Comparison of ENCODE assay signal across 9 cellular contexts in genomic region chr6:46129634-46130505, GRCh38. TPM values are rescaled to one million over a fixed set of nuclear protein-coding genes. Genes with fewer than 3 reads are reported as not detected.
DNase-seq lines count a peak whose midpoint lies in the region; ATAC-seq, FAIRE-seq and TF ChIP-seq lines count a peak whose summit lies in the region.
"Had no signal": no experiment of that assay in that cellular context is flagged by ENCODE, and none has a peak within 500 bp of the region (broad histone marks: within the 10 kb centered on the region; RNA-seq: fewer than 3 reads in every experiment).

TSS of gene ENPP4 (plus strand) at chr6:46129989. CDS start at chr6:46139584, 9,595 bp downstream.

- H3K4me3 ChIP-seq in A549 (peak within 1 kb of the TSS; percentile 44), colonic mucosa (peak within 1 kb of the TSS; percentile 64)
- H3K4me3 ChIP-seq: BLaER1 treated with 17β-estradiol and CSF1 and Interleukin-3, amounts not matched to agents 10 nM and 100 nM had no signal

- no peak for TF ChIP-seq RAD21 in A549 (conservative IDR thresholded peaks at IDR 0.05 in 1 of 2, IDR thresholded peaks at IDR 0.05 in 1 of 2)

- ATAC-seq in A549 (peak; percentile 100), GM18867 (IDR thresholded peaks at IDR 0.05; ENCODE audit: unreplicated experiment) (peak; percentile 98), HG03108 (IDR thresholded peaks at IDR 0.05; ENCODE audit: unreplicated experiment) (peak; percentile 97), left colon (peak; percentile 98)

- no peaks in the 10 kb centered on the region for H3K4me1 ChIP-seq in A549
- peaks cover 5% of the 10 kb centered on the region for H3K4me1 ChIP-seq in colonic mucosa
- H3K4me1 ChIP-seq: BLaER1 treated with 17β-estradiol and CSF1 and Interleukin-3, amounts not matched to agents 10 nM and 100 nM had no signal

- intact Hi-C loops in colonic mucosa (cut with DNase I), result no loop called here
- intact Hi-C loops in left colon (cut with DNase I, micrococcal nuclease), result no loop called here

- no peak for TF ChIP-seq CTCF in A549 (IDR thresholded peaks at IDR 0.05)
- TF ChIP-seq CTCF in colonic mucosa (IDR thresholded peaks at IDR 0.05), result no peak

- H3K27me3 ChIP-seq in colonic mucosa, result no peaks in the 10 kb centered on the region
- H3K27me3 ChIP-seq: BLaER1 treated with 17β-estradiol and CSF1 and Interleukin-3, amounts not matched to agents 10 nM and 100 nM had no signal

- no peaks in the 10 kb centered on the region for H3K36me3 ChIP-seq in colonic mucosa
- H3K36me3 ChIP-seq: BLaER1 treated with 17β-estradiol and CSF1 and Interleukin-3, amounts not matched to agents 10 nM and 100 nM had no signal

- TF ChIP-seq EP300 in A549 (IDR thresholded peaks at IDR 0.05), result no peak

- H3K27ac ChIP-seq in A549 (peak within 1 kb of the TSS; percentile 10 to 61; a peak in 4 of 6 replicates), colonic mucosa (peak within 1 kb of the TSS; percentile 77)
- H3K27ac ChIP-seq: BLaER1 treated with 17β-estradiol and CSF1 and Interleukin-3, amounts not matched to agents 10 nM and 100 nM had no signal

- 7% methylated on average over 27 of the region's 61 CpGs for WGBS in A549 (ENCODE audit: missing lambda C conversion rate)

- DNase-seq in A549 (ENCODE audit: low read depth in 1 of 2, low spot score in 1 of 2) (peak; percentile 73 to 91), NCI-H226 (peak; percentile 85), colonic mucosa (peak; percentile 89), left colon (peak; percentile 87 to 89)
- peak; percentile 85 to 89 for DNase-seq in activated CD4-positive, alpha-beta T cell treated with anti-CD3 and anti-CD28 coated beads for 4 hours
- peak; percentile 74 to 90 for DNase-seq in stimulated activated CD4-positive, alpha-beta T cell treated with anti-CD3 and anti-CD28 coated beads, Interleukin-1b, Interleukin-23, amount 100 ng/mL, for 4 hours (ENCODE audit: low read depth in 2 of 2)

- POLR2A ChIA-PET in A549 (lab: Yijun Ruan, JAX), result interaction anchor here (0.6 kb wide), 1 partner anchor 292 kb away, joined by 3 read pairs; no protein-coding TSS in a partner anchor

- CTCF ChIA-PET in A549 (lab: Yijun Ruan, JAX), result no interaction called here

- peak within 1 kb of the TSS; percentile 80 for H3K4me2 ChIP-seq in A549
- H3K4me2 ChIP-seq: BLaER1 treated with 17β-estradiol and CSF1 and Interleukin-3, amounts not matched to agents 10 nM and 100 nM had no signal

- no peak for FAIRE-seq in A549 (lab: Jason Lieb, UNC)

- H3K9ac ChIP-seq in colonic mucosa (ENCODE audit: low read depth in 2 of 2, low read length in 2 of 2), result peak within 1 kb of the TSS; percentile 84 to 87
- H3K9ac ChIP-seq: BLaER1 treated with 17β-estradiol and CSF1 and Interleukin-3, amounts not matched to agents 10 nM and 100 nM had no signal

- H3K9me3 ChIP-seq in A549 (no peaks in the 10 kb centered on the region), colonic mucosa (no peaks in the 10 kb centered on the region)

- TF ChIP-seq POLR2A in A549 (IDR thresholded peaks at IDR 0.05; ENCODE audit: low read length), result no peak

TF ChIP-seq in A549, 52 proteins besides CTCF, POLR2A, EP300 and RAD21:
- 0 out of 2 replicates have a peak, but pooled peaks have one; percentile 36 for TF ChIP-seq HDAC2 (IDR thresholded peaks at IDR 0.05)
- TF ChIP-seq MYC (IDR thresholded peaks at IDR 0.05; ENCODE audit: borderline replicate concordance, low read length), result no peak
- TF ChIP-seq BHLHE40 (IDR thresholded peaks at IDR 0.05; ENCODE audit: low read depth, low read length), result no peak

RNA-seq across cellular contexts. Expression of gene ENPP4, which starts in this region (rescaled TPM):
- polyA plus RNA-seq in A549 (2011; rRNA removed) (0.81 and 1.0 TPM in 2 replicates), A549 (2017; fragmentation: RNase III; extraction: RNeasy Plus Mini Kit Qiagen cat#74134 plus additional on column Dnase treatment) (0.55 to 0.65 TPM (median 0.58 TPM) in 3 replicates)
- polyA plus RNA-seq in A549 (2012; cell fraction: cytosol; rRNA removed), result 0.08 and 0.13 TPM in 2 replicates
- polyA plus RNA-seq in A549 (2012; cell fraction: nucleus; rRNA removed), result 0.05 and 0.11 TPM in 2 replicates
- polyA minus RNA-seq in A549 (2011; rRNA and poly(A)+ RNA removed), result 0.33 and 0.39 TPM in 2 replicates
- total RNA-seq in colonic mucosa (10 to 100 TPM; 14.2 to 28.4 TPM), left colon (10 to 100 TPM; 19.1 to 26.3 TPM)

Comparison
In these comparisons a context has a peak if more than half of its experiments do, and no peak if none do; other contexts are left out.
1. Peak in every context shown above with its lines: DNase-seq, ATAC-seq, H3K4me3 ChIP-seq and H3K27ac ChIP-seq.